In genomic region chr12:69412655-69413054, GRCh38 we compare ENCODE assay signal across 1 cellular context.
TF ChIP-seq lines count a peak whose summit lies in the region.

No MANE protein-coding gene starts in this region.

TF ChIP-seq in IMR-90, 13 proteins besides CTCF, POLR2A, EP300 and RAD21:
- TF ChIP-seq RCOR1 (IDR thresholded peaks at IDR 0.05; ENCODE audit: insufficient replicate concordance, low read length) (no peak), CEBPB (IDR thresholded peaks at IDR 0.05; ENCODE audit: low read depth, low read length) (peak; percentile 57), MAZ (IDR thresholded peaks at IDR 0.05; ENCODE audit: borderline replicate concordance, low read depth, low read length) (no peak), USF2 (IDR thresholded peaks at IDR 0.05; ENCODE audit: low read depth, low read length) (no peak), BHLHE40 (IDR thresholded peaks at IDR 0.05; ENCODE audit: low read depth, low read length) (no peak), MAFK (IDR thresholded peaks at IDR 0.05; ENCODE audit: low read depth, low read length) (no peak)
